Comparison of ENCODE assay signal across 14 cellular contexts in genomic region chr11:11988099-11988651, GRCh38. TPM values are rescaled to one million over a fixed set of nuclear protein-coding genes. Genes with fewer than 3 reads are reported as not detected.
DNase-seq lines count a peak whose midpoint lies in the region; ATAC-seq lines count a peak whose summit lies in the region.
"Had no signal": no experiment of that assay in that cellular context is flagged by ENCODE, and none has a peak within 500 bp of the region (broad histone marks: within the 10 kb centered on the region; RNA-seq: fewer than 3 reads in every experiment).

No MANE protein-coding gene starts in this region.

- no peak overlapping the region for H3K4me3 ChIP-seq in muscle layer of duodenum (ENCODE audit: low read depth in 1 of 2, low read length in 2 of 2)
- no peak overlapping the region for H3K4me3 ChIP-seq in CD4-positive, alpha-beta memory T cell (ENCODE audit: low read length in 2 of 2)
- H3K4me3 ChIP-seq: mucosa of descending colon had no signal

- CTCF ChIA-PET in CD4-positive, alpha-beta memory T cell (lab: Charles Lee; ENCODE audit: partially characterized antibody): no interaction called here

- H3K9me3 Mint-ChIP-seq in CD4-positive, alpha-beta memory T cell: no peaks in the 10 kb centered on the region
- H3K9me3 Mint-ChIP-seq: activated B cell treated with CpG ODN at 0.5 μM for 24 hours had no signal

- peaks cover 2 to 4% of the 10 kb centered on the region in 2 donors for H3K27me3 Mint-ChIP-seq in CD4-positive, alpha-beta memory T cell

- no peaks in the 10 kb centered on the region for H3K27me3 ChIP-seq in muscle layer of duodenum (ENCODE audit: low read depth, low read length)
- no peaks in the 10 kb centered on the region for H3K27me3 ChIP-seq in CD4-positive, alpha-beta memory T cell (ENCODE audit: insufficient read depth, low read length)

- intact Hi-C loops in CD4-positive, alpha-beta memory T cell (cut with micrococcal nuclease): no loop called here

- no peaks in the 10 kb centered on the region for H3K9me3 ChIP-seq in muscle layer of duodenum (ENCODE audit: control insufficient read depth in 1 of 2, low read length in 2 of 2)
- no peaks in the 10 kb centered on the region for H3K9me3 ChIP-seq in CD4-positive, alpha-beta memory T cell (ENCODE audit: control insufficient read depth in 1 of 2, low read length in 2 of 2)
- H3K9me3 ChIP-seq: mucosa of descending colon had no signal

- DNase-seq in AG08395 (ENCODE audit: low spot score) (peak; percentile 52), M059J (ENCODE audit: low read depth) (peak; percentile 97), dermis blood vessel endothelial cell (peak; percentile 87), NOMO-1 (lab: John Stamatoyannopoulos, UW; ENCODE audit: unreplicated experiment in 2 of 2) (no peak)
- no peak for DNase-seq in CD4-positive, alpha-beta memory T cell
- DNase-seq in stimulated activated CD4-positive, alpha-beta T cell treated with anti-CD3 and anti-CD28 coated beads, Interleukin-4, amount 100 ng/mL, for 24 hours: no peak
- DNase-seq: activated B cell treated with CpG ODN at 0.5 μM for 24 hours; activated naive CD4-positive, alpha-beta T cell treated with Interleukin-2 at 50 U/mL for 16 hours; mucosa of descending colon; NCI-H1092; NK-92 treated with Interleukin-12 subunit alpha and Interleukin-12 subunit beta, amount 100 ng/mL, for 24 hours; substantia nigra had no signal

- H3K4me1 ChIP-seq in muscle layer of duodenum (ENCODE audit: control insufficient read depth in 1 of 2, insufficient read depth in 2 of 2, low read length in 2 of 2): peaks cover 0 to 31% of the 10 kb centered on the region in 2 donors
- H3K4me1 ChIP-seq in CD4-positive, alpha-beta memory T cell (ENCODE audit: insufficient read depth, low read length): no peaks in the 10 kb centered on the region

- H3K4me3 Mint-ChIP-seq in CD4-positive, alpha-beta memory T cell: no peak overlapping the region
- H3K4me3 Mint-ChIP-seq: activated B cell treated with CpG ODN at 0.5 μM for 24 hours had no signal

- no peaks in the 10 kb centered on the region for H3K36me3 ChIP-seq in muscle layer of duodenum (ENCODE audit: control insufficient read depth in 1 of 2, insufficient read depth in 2 of 2, low read length in 2 of 2)
- no peaks in the 10 kb centered on the region for H3K36me3 ChIP-seq in CD4-positive, alpha-beta memory T cell (ENCODE audit: insufficient read depth, low read length)

- peak overlapping the region; percentile 46 for H3K27ac ChIP-seq in muscle layer of duodenum (ENCODE audit: low read length)
- H3K27ac ChIP-seq in CD4-positive, alpha-beta memory T cell (ENCODE audit: low read depth, low read length): no peak overlapping the region

- H3K4me1 Mint-ChIP-seq in CD4-positive, alpha-beta memory T cell: peaks cover 0 to 6% (median 4%) of the 10 kb centered on the region in 4 donors
- H3K4me1 Mint-ChIP-seq: activated B cell treated with CpG ODN at 0.5 μM for 24 hours had no signal

- ATAC-seq in HG02981 (IDR thresholded peaks at IDR 0.05; ENCODE audit: unreplicated experiment): no peak
- ATAC-seq: mucosa of descending colon had no signal

- H3K36me3 Mint-ChIP-seq in CD4-positive, alpha-beta memory T cell: no peaks in the 10 kb centered on the region

- peak overlapping the region in 1 of 7 donors; percentile 65 for H3K27ac Mint-ChIP-seq in CD4-positive, alpha-beta memory T cell
- H3K27ac Mint-ChIP-seq: activated B cell treated with CpG ODN at 0.5 μM for 24 hours had no signal

- POLR2A ChIA-PET in CD4-positive, alpha-beta memory T cell (lab: Charles Lee; ENCODE audit: partially characterized antibody): no interaction called here

RNA-seq across cellular contexts. Expression of gene DKK3, which starts 20.3 kb away (rescaled TPM):
- 967 and 1,045 TPM in 2 replicates for total RNA-seq in M059J (2014; rRNA removed; shearing (Covaris generic))
- total RNA-seq in dermis blood vessel endothelial cell: 107 and 156 TPM in 2 replicates
- total RNA-seq in CD4-positive, alpha-beta memory T cell: under 1 TPM in 1 of 2 experiments, not detected in 1; 0.89 TPM
- 1 to 10 TPM; 2.9 to 3.1 TPM for polyA plus RNA-seq in CD4-positive, alpha-beta memory T cell
- total RNA-seq: activated B cell treated with CpG ODN at 0.5 μM for 24 hours had no signal

Comparison
In these comparisons a context has a peak if more than half of its experiments do, and no peak if none do; other contexts are left out.
1. DNase-seq: peak in AG08395 (single experiment), M059J (single experiment) and dermis blood vessel endothelial cell (single experiment); none in CD4-positive, alpha-beta memory T cell (0 of 5), stimulated activated CD4-positive, alpha-beta T cell treated with anti-CD3 and anti-CD28 coated beads, Interleukin-4, amount 100 ng/mL, for 24 hours (single experiment) and NOMO-1 (0 of 2).
2. RNA of gene DKK3, which starts 20.3 kb away (total RNA-seq): 967 to 1,045 TPM in M059J and 107 to 156 TPM in dermis blood vessel endothelial cell; 0.89 TPM in CD4-positive, alpha-beta memory T cell; every median in the first group is over 10 times any median in the second.